Comparison of ENCODE assay signal across 1 cellular context in the genomic region with DNA sequence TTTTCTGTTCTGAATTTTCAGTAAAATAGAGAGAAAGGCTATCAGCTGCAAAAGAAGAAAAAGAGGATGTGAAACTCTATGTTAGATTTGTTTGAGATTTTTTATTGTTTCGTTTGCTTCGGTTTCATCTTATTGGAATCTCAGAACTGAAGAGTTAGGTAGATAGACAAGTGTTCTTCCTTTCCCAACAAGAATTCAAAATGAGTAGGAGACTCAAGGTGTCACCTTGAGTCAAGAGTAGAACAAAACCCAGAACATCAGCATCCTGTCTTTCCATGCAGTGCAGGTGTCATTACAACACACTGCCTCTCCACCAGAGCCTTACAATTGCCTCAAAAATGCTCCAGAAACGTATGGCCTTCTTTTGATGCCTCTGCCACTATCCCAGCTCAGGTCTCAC.
A peak's percentile ranks its signal among the peaks of the same experiment; 100 is the strongest.
TF ChIP-seq lines count a peak whose summit lies in the region.

No MANE protein-coding gene starts in this region.

TF ChIP-seq in K562, 482 proteins besides CTCF, POLR2A, EP300 and RAD21 (continued from another document):
- TF ChIP-seq RBFOX2 (IDR thresholded peaks at IDR 0.05; ENCODE audit: low read depth, low read length) (0 out of 2 replicates have a peak, but pooled peaks have one; percentile 25), POLR2G (IDR thresholded peaks at IDR 0.05; ENCODE audit: low read depth, low read length) (0 out of 2 replicates have a peak, but pooled peaks have one; percentile 21)
